ENCODE assay signal across 21 cellular contexts in genomic region chr22:45305456-45306065, GRCh38. TPM values are rescaled to one million over a fixed set of nuclear protein-coding genes. Genes with fewer than 3 reads are reported as not detected.
DNase-seq lines count a peak whose midpoint lies in the region; ATAC-seq, FAIRE-seq and TF ChIP-seq lines count a peak whose summit lies in the region.
"Had no signal": no experiment of that assay in that cellular context is flagged by ENCODE, and none has a peak within 500 bp of the region (broad histone marks: within the 10 kb centered on the region; RNA-seq: fewer than 3 reads in every experiment).

No MANE protein-coding gene starts in this region.

- H3K4me1 ChIP-seq in HepG2 (ENCODE audit: insufficient read depth, low read length) (peaks cover 44% of the 10 kb centered on the region), right lobe of liver (peaks cover 0 to 5% (median 0%) of the 10 kb centered on the region in 4 donors), osteoblast (ENCODE audit: insufficient read depth, low read length) (peaks cover 21% of the 10 kb centered on the region)

- no peaks in the 10 kb centered on the region for H3K9me3 Mint-ChIP-seq in dendritic cell treated with granulocyte-macrophage colony-stimulating factor and Interleukin-4, amounts not matched to agents 40 ng/mL and 50 ng/mL, for 4 days
- H3K9me3 Mint-ChIP-seq in activated CD8-positive, alpha-beta T cell treated with anti-CD3 and anti-CD28 coated beads, Interleukin-2, amount 10 ng/mL, durations not matched to agents 7 days and 5 days (ENCODE audit: insufficient read depth): no peaks in the 10 kb centered on the region
- H3K9me3 Mint-ChIP-seq: CD4-positive, CD25-positive, alpha-beta regulatory T cell; IgD-negative memory B cell had no signal

- TF ChIP-seq RAD21 in HepG2 (CRISPR knock-in tag; IDR thresholded peaks at IDR 0.05): no peak

- no peaks in the 10 kb centered on the region for H3K9me3 ChIP-seq in HepG2 (ENCODE audit: low read length)
- no peaks in the 10 kb centered on the region for H3K9me3 ChIP-seq in right lobe of liver
- no peaks in the 10 kb centered on the region for H3K9me3 ChIP-seq in osteoblast (ENCODE audit: low read depth, low read length)
- H3K9me3 ChIP-seq: BLaER1, HAP-1 had no signal

- ATAC-seq in HepG2 (no peak), right lobe of liver (no peak), GM18867 (IDR thresholded peaks at IDR 0.05; ENCODE audit: unreplicated experiment) (no peak)
- ATAC-seq in activated CD8-positive, alpha-beta T cell treated with anti-CD3 and anti-CD28 coated beads, Interleukin-2, amount 10 ng/mL, durations not matched to agents 7 days and 5 days: no peak
- ATAC-seq: SK-N-SH treated with all-trans-retinoic acid at 6 μM for 48 hours had no signal

- FAIRE-seq in HepG2 (lab: Jason Lieb, UNC): peak; percentile 80
- FAIRE-seq: D721Med had no signal

- peak; percentile 45 for DNase-seq in HepG2 (ENCODE audit: low spot score)
- no peak for DNase-seq in right lobe of liver
- peak; percentile 19 for DNase-seq in osteoblast (ENCODE audit: insufficient read length, low spot score, missing footprints)
- DNase-seq in hippocampal formation (lab: John Stamatoyannopoulos, UW): no peak
- no peak for DNase-seq in activated CD8-positive, alpha-beta T cell treated with anti-CD3 and anti-CD28 coated beads, Interleukin-2, amount 10 ng/mL, durations not matched to agents 7 days and 5 days
- DNase-seq: CD4-positive, CD25-positive, alpha-beta regulatory T cell; GM23248; NCI-H1092 treated with DMSO at 0.1 percent for 48 hours; NCI-H1436; NCI-H187 treated with DMSO at 0.1 percent for 48 hours; NCI-H2171 treated with DMSO at 0.1 percent for 48 hours; NCI-H524 treated with DMSO at 0.1 percent for 48 hours; NCI-H774 had no signal

- H3K4me2 ChIP-seq in HepG2 (ENCODE audit: low read depth, low read length): no peak overlapping the region
- H3K4me2 ChIP-seq in osteoblast (ENCODE audit: insufficient read depth, low read length): no peak overlapping the region
- H3K4me2 ChIP-seq: BLaER1 had no signal

- H3K36me3 Mint-ChIP-seq in dendritic cell treated with granulocyte-macrophage colony-stimulating factor and Interleukin-4, amounts not matched to agents 40 ng/mL and 50 ng/mL, for 4 days (ENCODE audit: low read depth): peaks cover 3% of the 10 kb centered on the region
- peaks cover 1% of the 10 kb centered on the region for H3K36me3 Mint-ChIP-seq in activated CD8-positive, alpha-beta T cell treated with anti-CD3 and anti-CD28 coated beads, Interleukin-2, amount 10 ng/mL, durations not matched to agents 7 days and 5 days (ENCODE audit: low read depth)
- H3K36me3 Mint-ChIP-seq: CD4-positive, CD25-positive, alpha-beta regulatory T cell; IgD-negative memory B cell had no signal

- H3K36me3 ChIP-seq in HepG2 (replicated peaks in 1 of 2; ENCODE audit: control insufficient read depth in 1 of 2, insufficient read depth in 2 of 2, low read length in 2 of 2) (no peaks in the 10 kb centered on the region; a peak in 1 of 5 replicates), right lobe of liver (no peaks in the 10 kb centered on the region), osteoblast (ENCODE audit: insufficient read depth, low read length) (no peaks in the 10 kb centered on the region)
- H3K36me3 ChIP-seq: BLaER1, HAP-1 had no signal

- H3K27ac ChIP-seq in HepG2 (ENCODE audit: extremely low read length, insufficient read depth, low read length) (peak overlapping the region; percentile 44), right lobe of liver (no peak overlapping the region), osteoblast (ENCODE audit: low read depth, low read length) (no peak overlapping the region)
- H3K27ac ChIP-seq: BLaER1, GM23248 had no signal

- no peaks in the 10 kb centered on the region for H3K27me3 ChIP-seq in HepG2 (ENCODE audit: control insufficient read depth in 1 of 2, insufficient read depth in 2 of 2, low read length in 2 of 2)
- no peaks in the 10 kb centered on the region for H3K27me3 ChIP-seq in right lobe of liver
- no peaks in the 10 kb centered on the region for H3K27me3 ChIP-seq in osteoblast (ENCODE audit: insufficient read depth, low read length)
- H3K27me3 ChIP-seq: BLaER1 had no signal

- H2AFZ ChIP-seq in HepG2 (ENCODE audit: low read length) (no peak overlapping the region), osteoblast (ENCODE audit: low read length) (no peak overlapping the region)
- H2AFZ ChIP-seq: GM23248 had no signal

- peaks cover 1% of the 10 kb centered on the region; the same call in 1 of the 2 replicates for H4K20me1 ChIP-seq in HepG2 (ENCODE audit: insufficient read depth, low read length)
- H4K20me1 ChIP-seq in osteoblast (ENCODE audit: insufficient read depth, low read length): peaks cover under 1% of the 10 kb centered on the region

- in situ Hi-C loops in HepG2 (cut with HindIII; ENCODE audit: extremely low pct_ligation_motif_present, low pct_unique_long_range_greater_than_20kb): loop anchor here (5.0 kb wide), 1 partner anchor 33 kb away; no protein-coding TSS in a partner anchor

- TF ChIP-seq EP300 in HepG2 (IDR thresholded peaks at IDR 0.05; ENCODE audit: low read depth in 2 of 2, low read length in 2 of 2): 0 out of 4 replicates have a peak, but pooled peaks of 1 of the 2 experiments have one; percentile 12
- no peak for TF ChIP-seq EP300 in HepG2 (CRISPR knock-in tag; IDR thresholded peaks at IDR 0.05; ENCODE audit: borderline replicate concordance)

- no peak overlapping the region for H3K4me3 Mint-ChIP-seq in dendritic cell treated with granulocyte-macrophage colony-stimulating factor and Interleukin-4, amounts not matched to agents 40 ng/mL and 50 ng/mL, for 4 days
- no peak overlapping the region for H3K4me3 Mint-ChIP-seq in activated CD8-positive, alpha-beta T cell treated with anti-CD3 and anti-CD28 coated beads, Interleukin-2, amount 10 ng/mL, durations not matched to agents 7 days and 5 days

- peaks cover 52% of the 10 kb centered on the region for H3K4me1 Mint-ChIP-seq in dendritic cell treated with granulocyte-macrophage colony-stimulating factor and Interleukin-4, amounts not matched to agents 40 ng/mL and 50 ng/mL, for 4 days (ENCODE audit: low read depth)
- peaks cover 20% of the 10 kb centered on the region for H3K4me1 Mint-ChIP-seq in activated CD8-positive, alpha-beta T cell treated with anti-CD3 and anti-CD28 coated beads, Interleukin-2, amount 10 ng/mL, durations not matched to agents 7 days and 5 days (ENCODE audit: low read depth)

- H3K27me3 Mint-ChIP-seq in dendritic cell treated with granulocyte-macrophage colony-stimulating factor and Interleukin-4, amounts not matched to agents 40 ng/mL and 50 ng/mL, for 4 days: no peaks in the 10 kb centered on the region
- H3K27me3 Mint-ChIP-seq in activated CD8-positive, alpha-beta T cell treated with anti-CD3 and anti-CD28 coated beads, Interleukin-2, amount 10 ng/mL, durations not matched to agents 7 days and 5 days (ENCODE audit: low read depth): no peaks in the 10 kb centered on the region
- H3K27me3 Mint-ChIP-seq: IgD-negative memory B cell had no signal

- no peak for TF ChIP-seq POLR2A in HepG2 (IDR thresholded peaks at IDR 0.05; ENCODE audit: insufficient read depth in 1 of 2, low read depth in 2 of 2, low read length in 2 of 2)
- no peak for TF ChIP-seq POLR2A in right lobe of liver (IDR thresholded peaks at IDR 0.05)

- H3K27ac Mint-ChIP-seq in dendritic cell treated with granulocyte-macrophage colony-stimulating factor and Interleukin-4, amounts not matched to agents 40 ng/mL and 50 ng/mL, for 4 days: peak overlapping the region; percentile 35
- no peak overlapping the region for H3K27ac Mint-ChIP-seq in activated CD8-positive, alpha-beta T cell treated with anti-CD3 and anti-CD28 coated beads, Interleukin-2, amount 10 ng/mL, durations not matched to agents 7 days and 5 days
- H3K27ac Mint-ChIP-seq: IgD-negative memory B cell had no signal

- peaks cover 6% of the 10 kb centered on the region for H3K79me2 ChIP-seq in HepG2 (ENCODE audit: insufficient read depth, low read length)
- H3K79me2 ChIP-seq in osteoblast (ENCODE audit: insufficient read depth, low read length): peaks cover 7% of the 10 kb centered on the region

- TF ChIP-seq CTCF in HepG2 (CRISPR knock-in tag; IDR thresholded peaks at IDR 0.05): no peak
- TF ChIP-seq CTCF in right lobe of liver (IDR thresholded peaks at IDR 0.05): no peak
- no peak for TF ChIP-seq CTCF in osteoblast (IDR thresholded peaks at IDR 0.05; ENCODE audit: extremely low read depth, low read depth, low read length)

- no peak overlapping the region for H3K9ac ChIP-seq in HepG2 (ENCODE audit: insufficient read depth, low read depth, low read length)
- H3K9ac ChIP-seq: BLaER1, GM23248 had no signal

- POLR2A ChIA-PET in HepG2 (lab: Yijun Ruan, JAX): no interaction called here
- POLR2A ChIA-PET in activated CD8-positive, alpha-beta T cell treated with anti-CD3 and anti-CD28 coated beads, Interleukin-2, amount 10 ng/mL, durations not matched to agents 7 days and 5 days (lab: Charles Lee): no interaction called here

- intact Hi-C loops in HepG2 (cut with micrococcal nuclease; ENCODE audit: unreplicated experiment): no loop called here
- intact Hi-C loops in right lobe of liver (cut with DNase I): no loop called here
- intact Hi-C loops in dendritic cell treated with granulocyte-macrophage colony-stimulating factor and Interleukin-4, amounts not matched to agents 40 ng/mL and 50 ng/mL, for 4 days (cut with micrococcal nuclease): no loop called here

- no peak overlapping the region for H3K4me3 ChIP-seq in HepG2 (replicated peaks in 1 of 3; ENCODE audit: insufficient read depth in 1 of 3, low read depth in 2 of 3, low read length in 3 of 3)
- H3K4me3 ChIP-seq in right lobe of liver: no peak overlapping the region
- H3K4me3 ChIP-seq in osteoblast (ENCODE audit: insufficient read depth, low read length): no peak overlapping the region
- H3K4me3 ChIP-seq: BLaER1, GM23248, HAP-1 had no signal

- 42% methylated on average over 6 of the region's 6 CpGs for WGBS in HepG2 (ENCODE audit: low lambda C conversion rate)
- WGBS in right lobe of liver (ENCODE audit: insufficient coverage, low coverage, low lambda C conversion rate, missing lambda C conversion rate): 48% methylated on average over 4 of the region's 6 CpGs

- no TSS peak for BruUV-seq in HepG2 (replicated peaks; lab: Mats Ljungman, UMichigan)

- CTCF ChIA-PET in HepG2 (lab: Yijun Ruan, JAX; ENCODE audit: low intra/inter-chr PET ratio, low total read pairs): no interaction called here
- CTCF ChIA-PET in activated CD8-positive, alpha-beta T cell treated with anti-CD3 and anti-CD28 coated beads, Interleukin-2, amount 10 ng/mL, durations not matched to agents 7 days and 5 days (lab: Charles Lee): interaction anchor here (1.0 kb wide), 1 partner anchor 9 kb away, joined by 4 read pairs; no protein-coding TSS in a partner anchor

RNA-seq across cellular contexts. Expression of gene FAM118A, which starts 4.2 kb away (rescaled TPM):
- total RNA-seq in HepG2 (2016; rRNA removed; fragmentation: Illumina TruSeq; extraction: Trizol) (26.4 and 36.7 TPM in 2 replicates), right lobe of liver (10 to 100 TPM in 4 of 6 experiments, 1 to 10 TPM in 2; 5.6 to 43.0 (median 17.3) TPM), osteoblast (21.7 and 23.9 TPM in 2 replicates)
- total RNA-seq in HepG2 (2016; cell fraction: cytosol; rRNA removed; fragmentation: Illumina TruSeq; extraction: Trizol; ENCODE audit: low read depth): 28.0 and 29.8 TPM in 2 replicates
- total RNA-seq in HepG2 (2016; cell fraction: insoluble cytoplasmic fraction; rRNA removed; fragmentation: Illumina TruSeq; extraction: Trizol): 25.8 and 32.7 TPM in 2 replicates
- 21.5 TPM in 2 replicates for total RNA-seq in HepG2 (2016; cell fraction: membrane; rRNA removed; fragmentation: Illumina TruSeq; extraction: Trizol)
- 34.3 and 41.9 TPM in 2 replicates for total RNA-seq in HepG2 (2016; cell fraction: nucleus; rRNA removed; fragmentation: Illumina TruSeq; extraction: Trizol)
- polyA plus RNA-seq in HepG2 (2011; rRNA removed): 48.2 TPM in 2 replicates
- polyA plus RNA-seq in HepG2 (2011; cell fraction: cytosol; rRNA removed): 24.5 and 25.4 TPM in 2 replicates
- polyA plus RNA-seq in HepG2 (2011; cell fraction: nucleus; rRNA removed): 91.1 and 92.6 TPM in 2 replicates
- 34.1 and 39.4 TPM in 2 replicates for polyA plus RNA-seq in HepG2 (2012)
- polyA plus RNA-seq in HepG2 (2016; cell fraction: cytosol; fragmentation: Illumina TruSeq; extraction: Trizol; ENCODE audit: low read depth): 8.3 and 8.5 TPM in 2 replicates
- 26.6 and 30.9 TPM in 2 replicates for polyA plus RNA-seq in HepG2 (2016; cell fraction: insoluble cytoplasmic fraction; fragmentation: Illumina TruSeq; extraction: Trizol; ENCODE audit: low read depth)
- polyA plus RNA-seq in HepG2 (2016; cell fraction: membrane; fragmentation: Illumina TruSeq; extraction: Trizol; ENCODE audit: low read depth): 15.4 and 16.9 TPM in 2 replicates
- polyA plus RNA-seq in HepG2 (2016; cell fraction: nucleus; fragmentation: Illumina TruSeq; extraction: Trizol; ENCODE audit: insufficient read depth, low read depth): 87.6 and 89.2 TPM in 2 replicates
- 15.6 and 49.1 TPM in 2 replicates for polyA minus RNA-seq in HepG2 (2011; rRNA and poly(A)+ RNA removed; ENCODE audit: low replicate concordance)
- polyA minus RNA-seq in HepG2 (2011; cell fraction: cytosol; rRNA and poly(A)+ RNA removed): 12.3 and 12.7 TPM in 2 replicates
- 57.0 and 67.1 TPM in 2 replicates for polyA minus RNA-seq in HepG2 (2011; cell fraction: nucleus; rRNA and poly(A)+ RNA removed)
- total RNA-seq in activated CD8-positive, alpha-beta T cell treated with anti-CD3 and anti-CD28 coated beads, Interleukin-2, amount 10 ng/mL, durations not matched to agents 7 days and 5 days: 10 to 100 TPM; 50.6 to 50.7 TPM

RNA-seq across cellular contexts. Expression of gene UPK3A, which starts 20.8 kb away (rescaled TPM):
- total RNA-seq in HepG2 (2016; rRNA removed; fragmentation: Illumina TruSeq; extraction: Trizol) (10.0 and 10.5 TPM in 2 replicates), right lobe of liver (not detected), osteoblast (not detected in 2 replicates)
- 9.4 and 11.8 TPM in 2 replicates for total RNA-seq in HepG2 (2016; cell fraction: cytosol; rRNA removed; fragmentation: Illumina TruSeq; extraction: Trizol; ENCODE audit: low read depth)
- total RNA-seq in HepG2 (2016; cell fraction: insoluble cytoplasmic fraction; rRNA removed; fragmentation: Illumina TruSeq; extraction: Trizol): 9.5 and 11.5 TPM in 2 replicates
- 10.2 and 12.3 TPM in 2 replicates for total RNA-seq in HepG2 (2016; cell fraction: membrane; rRNA removed; fragmentation: Illumina TruSeq; extraction: Trizol)
- total RNA-seq in HepG2 (2016; cell fraction: nucleus; rRNA removed; fragmentation: Illumina TruSeq; extraction: Trizol): 3.3 and 4.2 TPM in 2 replicates
- polyA plus RNA-seq in HepG2 (2011; rRNA removed): 12.2 and 13.8 TPM in 2 replicates
- 10.6 and 20.2 TPM in 2 replicates for polyA plus RNA-seq in HepG2 (2011; cell fraction: cytosol; rRNA removed)
- polyA plus RNA-seq in HepG2 (2011; cell fraction: nucleus; rRNA removed): 5.9 and 7.2 TPM in 2 replicates
- polyA plus RNA-seq in HepG2 (2012): 4.3 and 11.1 TPM in 2 replicates
- polyA plus RNA-seq in HepG2 (2016; cell fraction: cytosol; fragmentation: Illumina TruSeq; extraction: Trizol; ENCODE audit: low read depth): 14.1 and 18.5 TPM in 2 replicates
- 14.2 and 18.6 TPM in 2 replicates for polyA plus RNA-seq in HepG2 (2016; cell fraction: insoluble cytoplasmic fraction; fragmentation: Illumina TruSeq; extraction: Trizol; ENCODE audit: low read depth)
- 13.4 and 14.9 TPM in 2 replicates for polyA plus RNA-seq in HepG2 (2016; cell fraction: membrane; fragmentation: Illumina TruSeq; extraction: Trizol; ENCODE audit: low read depth)
- 12.3 and 12.7 TPM in 2 replicates for polyA plus RNA-seq in HepG2 (2016; cell fraction: nucleus; fragmentation: Illumina TruSeq; extraction: Trizol; ENCODE audit: insufficient read depth, low read depth)
- 30.1 TPM in 1 of 2 replicates, not detected in the other for polyA minus RNA-seq in HepG2 (2011; rRNA and poly(A)+ RNA removed; ENCODE audit: low replicate concordance)
- polyA minus RNA-seq in HepG2 (2011; cell fraction: cytosol; rRNA and poly(A)+ RNA removed): 3.4 and 3.6 TPM in 2 replicates
- polyA minus RNA-seq in HepG2 (2011; cell fraction: nucleus; rRNA and poly(A)+ RNA removed): 2.2 and 3.2 TPM in 2 replicates
- total RNA-seq in activated CD8-positive, alpha-beta T cell treated with anti-CD3 and anti-CD28 coated beads, Interleukin-2, amount 10 ng/mL, durations not matched to agents 7 days and 5 days: not detected
- total RNA-seq: A172; CD4-positive, CD25-positive, alpha-beta regulatory T cell; GM23248 had no signal
- polyA plus RNA-seq: CD4-positive, CD25-positive, alpha-beta regulatory T cell; GM23248 had no signal

Comparison
In these comparisons a context has a peak if more than half of its experiments do, and no peak if none do; other contexts are left out.
1. DNase-seq: peak in HepG2 (single experiment) and osteoblast (single experiment); none in right lobe of liver (0 of 3), hippocampal formation (0 of 2) and activated CD8-positive, alpha-beta T cell treated with anti-CD3 and anti-CD28 coated beads, Interleukin-2, amount 10 ng/mL, durations not matched to agents 7 days and 5 days (single experiment).